8 cellular contexts compared by ENCODE assay signal in genomic region chr6:49409951-49410542, GRCh38. TPM values are rescaled to one million over a fixed set of nuclear protein-coding genes. Genes with fewer than 3 reads are reported as not detected.
A peak's percentile ranks its signal among the peaks of the same experiment; 100 is the strongest.
DNase-seq lines count a peak whose midpoint lies in the region; ATAC-seq and FAIRE-seq lines count a peak whose summit lies in the region.

No MANE protein-coding gene starts in this region.

- ATAC-seq in GM21360 (IDR thresholded peaks at IDR 0.05; ENCODE audit: unreplicated experiment), result peak; percentile 92
- peak; percentile 60 for ATAC-seq in activated CD8-positive, alpha-beta T cell treated with anti-CD3 and anti-CD28 coated beads, Interleukin-2, amount 10 ng/mL, durations not matched to agents 7 days and 5 days

- H3K9me3 Mint-ChIP-seq in activated CD8-positive, alpha-beta T cell treated with anti-CD3 and anti-CD28 coated beads, Interleukin-2, amount 10 ng/mL, durations not matched to agents 7 days and 5 days (ENCODE audit: insufficient read depth), result no peaks in the 10 kb centered on the region

- FAIRE-seq in endometrium (lab: Jason Lieb, UNC), result peak; percentile 55

- H3K36me3 Mint-ChIP-seq in activated CD8-positive, alpha-beta T cell treated with anti-CD3 and anti-CD28 coated beads, Interleukin-2, amount 10 ng/mL, durations not matched to agents 7 days and 5 days (ENCODE audit: low read depth), result no peaks in the 10 kb centered on the region

- H3K4me3 Mint-ChIP-seq in activated CD8-positive, alpha-beta T cell treated with anti-CD3 and anti-CD28 coated beads, Interleukin-2, amount 10 ng/mL, durations not matched to agents 7 days and 5 days, result no peak overlapping the region

- no peaks in the 10 kb centered on the region for H3K4me1 Mint-ChIP-seq in activated CD8-positive, alpha-beta T cell treated with anti-CD3 and anti-CD28 coated beads, Interleukin-2, amount 10 ng/mL, durations not matched to agents 7 days and 5 days (ENCODE audit: low read depth)

- CTCF ChIA-PET in activated CD8-positive, alpha-beta T cell treated with anti-CD3 and anti-CD28 coated beads, Interleukin-2, amount 10 ng/mL, durations not matched to agents 7 days and 5 days (lab: Charles Lee), result interaction anchor here (0.7 to 3.3 kb wide), 13 partner anchors 10 to 1622 kb away, joined by 3 to 33 read pairs (median 3); no protein-coding TSS in a partner anchor

- no peak overlapping the region for H3K27ac Mint-ChIP-seq in activated CD8-positive, alpha-beta T cell treated with anti-CD3 and anti-CD28 coated beads, Interleukin-2, amount 10 ng/mL, durations not matched to agents 7 days and 5 days

- POLR2A ChIA-PET in activated CD8-positive, alpha-beta T cell treated with anti-CD3 and anti-CD28 coated beads, Interleukin-2, amount 10 ng/mL, durations not matched to agents 7 days and 5 days (lab: Charles Lee), result no interaction called here

- DNase-seq in DMS 273 (lab: John Stamatoyannopoulos, UW; ENCODE audit: unreplicated experiment) (peak; percentile 84), HK-2 (ENCODE audit: unreplicated experiment) (peak; percentile 68), NCI-H774 (lab: John Stamatoyannopoulos, UW) (peak; percentile 59), mucosa of gallbladder (ENCODE audit: low spot score) (peak; percentile 68)
- DNase-seq in activated CD8-positive, alpha-beta T cell treated with anti-CD3 and anti-CD28 coated beads, Interleukin-2, amount 10 ng/mL, durations not matched to agents 7 days and 5 days, result peak; percentile 71
- DNase-seq in stimulated activated naive CD4-positive, alpha-beta T cell (lab: John Stamatoyannopoulos, UW), result peak in 4 of 6 experiments; percentile 14 to 47 (median 18)

- peaks cover 2% of the 10 kb centered on the region for H3K27me3 Mint-ChIP-seq in activated CD8-positive, alpha-beta T cell treated with anti-CD3 and anti-CD28 coated beads, Interleukin-2, amount 10 ng/mL, durations not matched to agents 7 days and 5 days (ENCODE audit: low read depth)

RNA-seq across cellular contexts. Expression of gene MMUT, which starts 53.0 kb away (rescaled TPM):
- 10 to 100 TPM; 14.0 to 14.2 TPM for total RNA-seq in activated CD8-positive, alpha-beta T cell treated with anti-CD3 and anti-CD28 coated beads, Interleukin-2, amount 10 ng/mL, durations not matched to agents 7 days and 5 days
- total RNA-seq in mucosa of gallbladder, result 31.5 TPM

RNA-seq across cellular contexts. Expression of gene CENPQ, which starts 53.1 kb away (rescaled TPM):
- total RNA-seq in activated CD8-positive, alpha-beta T cell treated with anti-CD3 and anti-CD28 coated beads, Interleukin-2, amount 10 ng/mL, durations not matched to agents 7 days and 5 days, result 10 to 100 TPM; 18.2 to 18.9 TPM
- total RNA-seq in mucosa of gallbladder, result 3.5 TPM

Comparison
In these comparisons a context has a peak if more than half of its experiments do, and no peak if none do; other contexts are left out.
1. Peak in every context shown above with its lines: DNase-seq and ATAC-seq.
2. DNase-seq: peak in every context shown above with its lines; median percentile 84 in DMS 273; 71 in activated CD8-positive, alpha-beta T cell treated with anti-CD3 and anti-CD28 coated beads, Interleukin-2, amount 10 ng/mL, durations not matched to agents 7 days and 5 days; 68 in HK-2; 68 in mucosa of gallbladder; 59 in NCI-H774; 18 in stimulated activated naive CD4-positive, alpha-beta T cell.